Comparison of ENCODE assay signal across 18 cellular contexts in genomic region chr2:168592181-168592831, GRCh38.
DNase-seq lines count a peak whose midpoint lies in the region; ATAC-seq, FAIRE-seq and TF ChIP-seq lines count a peak whose summit lies in the region.
"Had no signal": no experiment of that assay in that cellular context is flagged by ENCODE, and none has a peak within 500 bp of the region (broad histone marks: within the 10 kb centered on the region; RNA-seq: fewer than 3 reads in every experiment).

No MANE protein-coding gene starts in this region.

- no peak overlapping the region for H3K4me3 Mint-ChIP-seq in CD4-positive, CD25-positive, alpha-beta regulatory T cell
- H3K4me3 Mint-ChIP-seq in brain, result no peak overlapping the region
- H3K4me3 Mint-ChIP-seq: CD4-positive, alpha-beta memory T cell had no signal

- H3K4me1 ChIP-seq in CD4-positive, CD25-positive, alpha-beta regulatory T cell (ENCODE audit: control insufficient read depth, insufficient read depth, low read length, poor library complexity, severe bottlenecking), result no peaks in the 10 kb centered on the region
- no peaks in the 10 kb centered on the region for H3K4me1 ChIP-seq in mucosa of descending colon (ENCODE audit: low read depth)

- no peak overlapping the region for H3K4me3 ChIP-seq in CD4-positive, CD25-positive, alpha-beta regulatory T cell (ENCODE audit: low read depth, low read length)
- H3K4me3 ChIP-seq in mucosa of descending colon, result no peak overlapping the region
- H3K4me3 ChIP-seq: HAP-1 had no signal

- H3K27me3 Mint-ChIP-seq in CD4-positive, CD25-positive, alpha-beta regulatory T cell, result no peaks in the 10 kb centered on the region
- H3K27me3 Mint-ChIP-seq in brain, result no peaks in the 10 kb centered on the region
- H3K27me3 Mint-ChIP-seq: CD4-positive, alpha-beta memory T cell had no signal

- intact Hi-C loops in mucosa of descending colon (cut with DNase I, micrococcal nuclease), result no loop called here

- FAIRE-seq in GM19239 (lab: Jason Lieb, UNC), result peak; percentile 21

- H3K9me3 ChIP-seq in CD4-positive, CD25-positive, alpha-beta regulatory T cell (ENCODE audit: control insufficient read depth in 2 of 2, low read length in 2 of 2), result no peaks in the 10 kb centered on the region
- no peaks in the 10 kb centered on the region for H3K9me3 ChIP-seq in mucosa of descending colon
- H3K9me3 ChIP-seq: HAP-1 had no signal

- DNase-seq in CD4-positive, CD25-positive, alpha-beta regulatory T cell, result no peak
- DNase-seq in GM19239 (ENCODE audit: insufficient read length, low spot score), result no peak
- no peak for DNase-seq in mucosa of descending colon
- DNase-seq in DMS79 (lab: John Stamatoyannopoulos, UW), result no peak
- no peak for DNase-seq in NCI-H1092 treated with DMSO at 0.1 percent for 48 hours (lab: John Stamatoyannopoulos, UW)
- DNase-seq: ACHN; CD4-positive, alpha-beta memory T cell; Karpas-422; NCI-H1417 treated with DMSO at 0.1 percent for 48 hours; NCI-H2029 treated with DMSO at 0.1 percent for 48 hours; NCI-H748 treated with DMSO at 0.1 percent for 48 hours; SHP77 had no signal

- peak overlapping the region in 2 of 3 donors; percentile 20 to 21 for H3K27ac Mint-ChIP-seq in CD4-positive, CD25-positive, alpha-beta regulatory T cell
- peak overlapping the region in 4 of 5 experiments; percentile 0 to 56 (median 14) for H3K27ac Mint-ChIP-seq in brain

- ATAC-seq in CD4-positive, CD25-positive, alpha-beta regulatory T cell (ENCODE audit: low read depth in 2 of 2), result no peak
- peak; percentile 22 for ATAC-seq in mucosa of descending colon
- no peak for ATAC-seq in GM18858 (IDR thresholded peaks at IDR 0.05; ENCODE audit: unreplicated experiment)
- no peak for ATAC-seq in HG03521 (IDR thresholded peaks at IDR 0.05; ENCODE audit: unreplicated experiment)
- ATAC-seq: Panc1, SK-N-SH treated with all-trans-retinoic acid at 6 μM for 48 hours had no signal

- no peak for TF ChIP-seq CTCF in brain (conservative IDR thresholded peaks at IDR 0.05)
- no peak for TF ChIP-seq CTCF in mucosa of descending colon (IDR thresholded peaks at IDR 0.05)

- H3K36me3 Mint-ChIP-seq in CD4-positive, CD25-positive, alpha-beta regulatory T cell, result no peaks in the 10 kb centered on the region
- H3K36me3 Mint-ChIP-seq in brain, result peaks cover 13% of the 10 kb centered on the region
- H3K36me3 Mint-ChIP-seq: CD4-positive, alpha-beta memory T cell had no signal

- H3K4me1 Mint-ChIP-seq in CD4-positive, CD25-positive, alpha-beta regulatory T cell, result peaks cover 0 to 12% (median 9%) of the 10 kb centered on the region in 4 donors
- H3K4me1 Mint-ChIP-seq in brain, result peaks cover 49% of the 10 kb centered on the region

- peaks cover 0 to 2% (median 0%) of the 10 kb centered on the region in 7 donors for H3K9me3 Mint-ChIP-seq in CD4-positive, CD25-positive, alpha-beta regulatory T cell
- peaks cover 0 to 3% (median 0%) of the 10 kb centered on the region in 5 experiments for H3K9me3 Mint-ChIP-seq in brain
- H3K9me3 Mint-ChIP-seq: CD4-positive, alpha-beta memory T cell had no signal

- no peak overlapping the region for H3K27ac ChIP-seq in CD4-positive, CD25-positive, alpha-beta regulatory T cell (ENCODE audit: insufficient read depth, low read length, poor library complexity, severe bottlenecking)

- no peaks in the 10 kb centered on the region for H3K36me3 ChIP-seq in CD4-positive, CD25-positive, alpha-beta regulatory T cell (ENCODE audit: control insufficient read depth, insufficient read depth, low read length)
- H3K36me3 ChIP-seq in mucosa of descending colon (ENCODE audit: low read depth), result no peaks in the 10 kb centered on the region
- H3K36me3 ChIP-seq: HAP-1 had no signal

- no peaks in the 10 kb centered on the region for H3K27me3 ChIP-seq in CD4-positive, CD25-positive, alpha-beta regulatory T cell (ENCODE audit: control insufficient read depth, insufficient read depth, low read length)
